ENCODE assay signal across 8 cellular contexts in genomic region chr9:99821187-99822095, GRCh38. TPM values are rescaled to one million over a fixed set of nuclear protein-coding genes. Genes with fewer than 3 reads are reported as not detected.
A peak's percentile ranks its signal among the peaks of the same experiment; 100 is the strongest.
DNase-seq lines count a peak whose midpoint lies in the region; ATAC-seq and TF ChIP-seq lines count a peak whose summit lies in the region.

TSS of gene NR4A3 (plus strand) at chr9:99821885. CDS start at chr9:99828043, 6,158 bp downstream.

- H3K4me1 ChIP-seq in right cardiac atrium (ENCODE audit: control insufficient read depth, insufficient read depth, low read length) = no peaks in the 10 kb centered on the region
- H3K4me1 ChIP-seq in vagina = peaks cover 41% of the 10 kb centered on the region

- intact Hi-C loops in right cardiac atrium (cut with DNase I) = loop anchor here in 2 of 4 donors (5.0 to 10.0 kb wide), 3 partner anchors 83 to 464 kb away; partner anchors contain the start of genes STX17 (in 2 of the 2), ERP44 (in 1 of the 2) and INVS (in 1 of the 2)
- intact Hi-C loops in vagina (cut with DNase I) = loop anchor here (2.0 to 10.0 kb wide), 3 partner anchors 85 to 597 kb away; partner anchors contain the start of genes ALG2, SEC61B and STX17

- peak in 1 of 2 donors; percentile 91 for TF ChIP-seq POLR2A in vagina (IDR thresholded peaks at IDR 0.05)

- no peak for TF ChIP-seq CTCF in GM13977 (IDR thresholded peaks at IDR 0.05; ENCODE audit: extremely low read depth, insufficient read depth, missing control alignments)
- TF ChIP-seq CTCF in vagina (IDR thresholded peaks at IDR 0.05) = peak in 2 of 3 experiments; percentile 5 to 65

- peak within 1 kb of the TSS; percentile 76 for H3K27ac ChIP-seq in right cardiac atrium (ENCODE audit: low read length)
- peak within 1 kb of the TSS; percentile 99 for H3K27ac ChIP-seq in vagina

- ATAC-seq in HG02885 (IDR thresholded peaks at IDR 0.05; ENCODE audit: poor library complexity, unreplicated experiment) (peak; percentile 35), right cardiac atrium (peak; percentile 85 to 90)

- DNase-seq in GM13977 (ENCODE audit: low spot score) (peak; percentile 82), NCI-H187 (lab: John Stamatoyannopoulos, UW) (peak; percentile 68 to 77), T-helper 2 cell (peak; percentile 73 to 96 (median 91)), anterior cingulate cortex (lab: John Stamatoyannopoulos, UW) (peak; percentile 54 to 97 (median 92)), right cardiac atrium (peak; percentile 97), putamen (ENCODE audit: low spot score) (peak; percentile 97), vagina (ENCODE audit: extremely low spot score in 2 of 2) (peak in 1 of 2 donors; percentile 98)

- peak within 1 kb of the TSS; percentile 74 for H3K4me3 ChIP-seq in right cardiac atrium (ENCODE audit: low read length)
- H3K4me3 ChIP-seq in vagina = peak within 1 kb of the TSS; percentile 81 to 92

- H3K36me3 ChIP-seq in vagina = no peaks in the 10 kb centered on the region

- H3K9me3 ChIP-seq in right cardiac atrium (ENCODE audit: control insufficient read depth, low read length) (no peaks in the 10 kb centered on the region), vagina (no peaks in the 10 kb centered on the region)

- in situ Hi-C loops in GM13977 (cut with MboI; ENCODE audit: low pct_unique_long_range_greater_than_20kb, low sequenced_read_pairs, unreplicated experiment) = loop anchor here (25.0 kb wide), 2 partner anchors 491 to 634 kb away; no protein-coding TSS in a partner anchor

- H3K27me3 ChIP-seq in right cardiac atrium (ENCODE audit: control insufficient read depth, insufficient read depth) (no peaks in the 10 kb centered on the region), vagina (no peaks in the 10 kb centered on the region)

- under 1% methylated on average over 83 of the region's 83 CpGs for WGBS in right cardiac atrium

RNA-seq across cellular contexts. Expression of gene NR4A3, which starts in this region (rescaled TPM):
- total RNA-seq in right cardiac atrium (10 to 100 TPM in 1 of 4 donors, 1 to 10 TPM in 3; 4.1 to 98.5 (median 6.3) TPM), vagina (23.3 TPM)
- polyA plus RNA-seq in right cardiac atrium = 57.4 TPM
